ENCODE assay signal across 8 cellular contexts in the genomic region with DNA sequence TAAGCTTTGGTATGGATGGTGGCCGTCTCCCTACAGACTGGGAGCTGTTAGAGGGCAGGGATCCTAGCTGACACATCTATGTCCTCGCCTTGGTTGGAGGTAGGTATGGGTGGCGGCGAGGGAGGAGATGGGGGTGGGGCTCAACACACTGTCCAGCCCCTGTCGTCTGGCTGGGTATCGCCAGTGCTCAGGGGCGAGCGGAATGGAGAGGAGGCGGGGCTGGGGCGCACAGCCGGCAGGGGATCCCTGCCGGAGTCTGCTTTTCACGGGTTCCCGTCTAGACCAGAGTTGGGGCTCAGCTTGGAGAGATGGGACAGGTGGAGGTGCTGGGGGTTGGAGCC. TPM values are rescaled to one million over a fixed set of nuclear protein-coding genes. Genes with fewer than 3 reads are reported as not detected.
A peak's percentile ranks its signal among the peaks of the same experiment; 100 is the strongest.
DNase-seq lines count a peak whose midpoint lies in the region; ATAC-seq and TF ChIP-seq lines count a peak whose summit lies in the region.

No MANE protein-coding gene starts in this region.

- peaks cover 44% of the 10 kb centered on the region for H3K4me1 ChIP-seq in mononuclear cell (ENCODE audit: insufficient read depth, low read length)

- peak overlapping the region; percentile 48 for H3K4me3 ChIP-seq in GM12865 (ENCODE audit: low read depth, low read length)
- H3K4me3 ChIP-seq in brain microvascular endothelial cell (ENCODE audit: low read depth, low read length): peak overlapping the region; percentile 52
- H3K4me3 ChIP-seq in mononuclear cell (ENCODE audit: low read length): peak overlapping the region; percentile 39

- H3K36me3 ChIP-seq in brain microvascular endothelial cell (replicated peaks): no peaks in the 10 kb centered on the region

- H3K9me3 ChIP-seq in mononuclear cell (ENCODE audit: low read depth, low read length): no peaks in the 10 kb centered on the region

- TF ChIP-seq CTCF in GM12865 (IDR thresholded peaks at IDR 0.05; ENCODE audit: insufficient read depth, low read depth, low read length, missing control alignments) (no peak), brain microvascular endothelial cell (IDR thresholded peaks at IDR 0.05; ENCODE audit: low read depth, low read length, missing control alignments) (no peak), GM10266 (IDR thresholded peaks at IDR 0.05; ENCODE audit: control insufficient read depth, insufficient read depth, low read depth, missing control alignments) (no peak)

- in situ Hi-C loops in brain microvascular endothelial cell (cut with HindIII; ENCODE audit: low pct_ligation_motif_present, low sequenced_read_pairs): loop anchor here (5.0 kb wide), 1 partner anchor 59 kb away; no protein-coding TSS in a partner anchor

- no peak overlapping the region for H3K27ac ChIP-seq in brain microvascular endothelial cell

- DNase-seq in GM12865 (ENCODE audit: low read depth) (no peak), LoVo (ENCODE audit: low spot score) (peak; percentile 41), brain microvascular endothelial cell (no peak), cerebellum (ENCODE audit: low spot score) (no peak), GM10266 (ENCODE audit: extremely low spot score) (no peak)
- no peak for DNase-seq in effector CD8-positive, alpha-beta T cell (lab: John Stamatoyannopoulos, UW)

- ATAC-seq in HG03025 (IDR thresholded peaks at IDR 0.05; ENCODE audit: low FRiP score, unreplicated experiment): no peak

- no peaks in the 10 kb centered on the region for H3K27me3 ChIP-seq in brain microvascular endothelial cell (replicated peaks)
- peaks cover 2% of the 10 kb centered on the region for H3K27me3 ChIP-seq in mononuclear cell (ENCODE audit: insufficient read depth, low read length)

RNA-seq across cellular contexts. Expression of gene TAMALIN, which starts 16.1 kb away (rescaled TPM):
- total RNA-seq in mononuclear cell (122 TPM), cerebellum (5.4 TPM)

RNA-seq across cellular contexts. Expression of gene NR4A1, which starts 28.4 kb away (rescaled TPM):
- total RNA-seq in mononuclear cell: 126 TPM
- 2.4 TPM for total RNA-seq in cerebellum

RNA-seq across cellular contexts. Expression of gene ATG101, which starts 47.0 kb away (rescaled TPM):
- total RNA-seq in mononuclear cell (11.9 TPM), cerebellum (12.8 TPM)

RNA-seq across cellular contexts. Expression of gene SMIM41, which starts 56.7 kb away (rescaled TPM):
- 0.42 TPM for total RNA-seq in mononuclear cell
- 0.18 TPM for total RNA-seq in cerebellum

Comparison
In these comparisons a context has a peak if more than half of its experiments do, and no peak if none do; other contexts are left out.
1. RNA of gene TAMALIN, which starts 16.1 kb away (total RNA-seq): 122 TPM in mononuclear cell (single experiment); 5.4 TPM in cerebellum (single experiment); every median in the first group is over 10 times any median in the second.
2. RNA of gene NR4A1, which starts 28.4 kb away (total RNA-seq): 126 TPM in mononuclear cell (single experiment); 2.4 TPM in cerebellum (single experiment); every median in the first group is over 10 times any median in the second.
3. Peak in every context shown above with its lines, with median percentiles within 50 percentile points of each other: H3K4me3 ChIP-seq.